In the genomic region with DNA sequence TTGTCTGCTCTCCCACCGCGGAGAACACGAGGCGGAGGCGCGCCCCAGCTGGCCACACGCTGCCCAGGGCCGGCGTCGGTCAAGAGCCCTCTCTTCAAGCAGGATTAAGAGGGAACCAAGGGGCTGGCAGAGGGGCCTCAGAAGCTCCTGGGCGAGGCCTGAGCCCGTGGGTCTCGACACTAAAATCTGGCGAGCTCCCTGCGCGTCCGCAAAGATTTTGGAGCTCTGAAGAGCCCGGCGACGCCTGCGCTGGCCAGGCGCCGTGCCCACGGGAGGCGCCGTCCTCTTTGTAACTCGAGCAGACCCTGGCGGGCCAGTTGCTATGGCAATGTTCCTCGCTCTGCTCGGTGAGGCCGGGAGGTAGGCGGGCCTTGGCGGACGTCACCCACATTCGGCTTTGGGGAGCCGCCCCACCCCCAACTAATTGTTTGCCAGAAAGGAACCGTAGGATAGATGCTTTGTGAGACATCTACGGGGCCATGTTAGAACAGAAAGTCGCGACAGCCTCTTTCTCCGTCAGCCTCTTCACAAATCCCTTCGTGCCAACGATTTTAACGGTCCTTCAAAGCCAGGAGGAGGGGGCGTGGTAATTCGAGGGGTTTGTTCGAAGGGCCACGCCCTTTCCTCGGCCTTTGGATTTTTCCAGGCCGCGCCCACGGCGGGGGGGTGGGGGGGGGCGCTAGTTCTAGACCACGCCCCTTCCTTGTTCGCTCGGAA, we compare ENCODE assay signal across 8 cellular contexts. TPM values are rescaled to one million over a fixed set of nuclear protein-coding genes. Genes with fewer than 3 reads are reported as not detected.
DNase-seq lines count a peak whose midpoint lies in the region; ATAC-seq, FAIRE-seq and TF ChIP-seq lines count a peak whose summit lies in the region.

No MANE protein-coding gene starts in this region.

- H2AFZ ChIP-seq in keratinocyte (ENCODE audit: control insufficient read depth, low read length) = peak overlapping the region; percentile 95

- no peaks in the 10 kb centered on the region for H3K27me3 Mint-ChIP-seq in central memory CD8-positive, alpha-beta T cell

- FAIRE-seq in keratinocyte (lab: Jason Lieb, UNC) = no peak

- H3K4me1 ChIP-seq in keratinocyte (ENCODE audit: control insufficient read depth, extremely low read depth, insufficient read depth, low read length) = peaks cover 19% of the 10 kb centered on the region

- peak overlapping the region; percentile 94 for H3K9ac ChIP-seq in keratinocyte (ENCODE audit: control insufficient read depth, extremely low read depth, insufficient read depth, low read length)

- peak overlapping the region; percentile 98 for H3K27ac Mint-ChIP-seq in central memory CD8-positive, alpha-beta T cell (ENCODE audit: low read depth)

- peak overlapping the region; percentile 93 for H3K4me3 Mint-ChIP-seq in central memory CD8-positive, alpha-beta T cell

- dilution Hi-C loops in keratinocyte (cut with MboI; ENCODE audit: extremely low pct_ligation_motif_present, low sequenced_read_pairs) = no loop called here

- H3K4me1 Mint-ChIP-seq in central memory CD8-positive, alpha-beta T cell = peaks cover 42% of the 10 kb centered on the region

- peaks cover 30% of the 10 kb centered on the region for H3K36me3 Mint-ChIP-seq in central memory CD8-positive, alpha-beta T cell (ENCODE audit: insufficient read depth)

- H4K20me1 ChIP-seq in keratinocyte (ENCODE audit: control insufficient read depth, extremely low read depth, insufficient read depth, low read length) = no peaks in the 10 kb centered on the region

- no peaks in the 10 kb centered on the region for H3K9me3 Mint-ChIP-seq in central memory CD8-positive, alpha-beta T cell

- ATAC-seq in GM18907 (IDR thresholded peaks at IDR 0.05; ENCODE audit: unreplicated experiment) = peak; percentile 74
- peak; percentile 54 for ATAC-seq in HG03139 (IDR thresholded peaks at IDR 0.05; ENCODE audit: unreplicated experiment)
- peak; percentile 59 for ATAC-seq in central memory CD8-positive, alpha-beta T cell (replicated peaks; ENCODE audit: extremely low read depth, poor library complexity, severe bottlenecking)

- peak overlapping the region; percentile 80 to 90 (median 87) for H3K4me3 ChIP-seq in keratinocyte (ENCODE audit: control insufficient read depth in 2 of 3, extremely low read depth in 1 of 3, insufficient read depth in 2 of 3, low read depth in 1 of 3, low read length in 3 of 3)

- peak overlapping the region; percentile 80 for H3K4me2 ChIP-seq in keratinocyte (ENCODE audit: control insufficient read depth, extremely low read depth, insufficient read depth, low read depth, low read length)

- H3K9me1 ChIP-seq in keratinocyte (ENCODE audit: control insufficient read depth, extremely low read depth, insufficient read depth, low read length) = no peaks in the 10 kb centered on the region

- H3K36me3 ChIP-seq in keratinocyte (ENCODE audit: control insufficient read depth in 2 of 2, extremely low read depth in 1 of 2, insufficient read depth in 2 of 2, low read length in 2 of 2) = peaks cover 0 to 2% of the 10 kb centered on the region in 2 experiments

- H3K27me3 ChIP-seq in keratinocyte (ENCODE audit: control insufficient read depth, extremely low read depth, insufficient read depth, low read length) = no peaks in the 10 kb centered on the region

- peak in 1 of 3 experiments; percentile 12 for TF ChIP-seq CTCF in keratinocyte (optimal IDR thresholded peaks at IDR 0.05 in 1 of 3, IDR thresholded peaks at IDR 0.05 in 1 of 3, conservative IDR thresholded peaks at IDR 0.05 in 1 of 3; ENCODE audit: extremely low read depth in 1 of 3, insufficient read depth in 2 of 3, low read length in 3 of 3)

- peak overlapping the region; percentile 88 for H3K27ac ChIP-seq in keratinocyte (ENCODE audit: control insufficient read depth, insufficient read depth, low read length)

- H3K9me3 ChIP-seq in keratinocyte (ENCODE audit: control insufficient read depth, low read depth, low read length) = no peaks in the 10 kb centered on the region

- peaks cover 43% of the 10 kb centered on the region for H3K79me2 ChIP-seq in keratinocyte (ENCODE audit: control insufficient read depth, insufficient read depth, low read length)

- DNase-seq in AG08395 (ENCODE audit: low spot score) (peak; percentile 92), NCI-H2227 treated with DMSO at 0.1 percent for 48 hours (lab: John Stamatoyannopoulos, UW) (peak; percentile 95), keratinocyte (ENCODE audit: low read depth, low spot score) (peak; percentile 41)
- peak; percentile 76 for DNase-seq in activated CD4-positive, CD25-positive, alpha-beta regulatory T cell treated with anti-CD3 and anti-CD28 coated beads, Interleukin-2, amount 50 U/mL, for 16 hours (ENCODE audit: low read depth, low spot score)
- peak; percentile 78 to 84 for DNase-seq in central memory CD8-positive, alpha-beta T cell (ENCODE audit: low spot score in 2 of 2)
- peak; percentile 67 to 77 (median 72) for DNase-seq in stimulated activated CD4-positive, alpha-beta T cell treated with anti-CD3 and anti-CD28 coated beads, Interleukin-12 subunit alpha, Interleukin-12 subunit beta, amount 100 ng/mL, for 48 hours (ENCODE audit: low read depth in 2 of 3, low spot score in 1 of 3)

RNA-seq across cellular contexts. Expression of gene CNOT8, which starts 0.7 kb away (rescaled TPM):
- 28.1 to 44.5 TPM (median 36.2 TPM) in 3 replicates for polyA plus RNA-seq in keratinocyte
- polyA plus RNA-seq in keratinocyte (2011; ENCODE audit: low read depth) = 68.1 TPM
- 28.2 and 41.0 TPM in 2 replicates for polyA plus RNA-seq in keratinocyte (2011; cell fraction: cytosol; rRNA removed)
- polyA plus RNA-seq in keratinocyte (2011; cell fraction: nucleus; rRNA removed) = 50.6 and 55.1 TPM in 2 replicates
- 21.1 and 33.8 TPM in 2 replicates for polyA plus RNA-seq in keratinocyte (2012; ENCODE audit: low replicate concordance)
- polyA minus RNA-seq in keratinocyte = 18.1 to 47.2 TPM (median 34.2 TPM) in 3 replicates
- polyA minus RNA-seq in keratinocyte (2011; cell fraction: cytosol; rRNA and poly(A)+ RNA removed) = 21.7 TPM
- polyA minus RNA-seq in keratinocyte (2011; cell fraction: nucleus; rRNA and poly(A)+ RNA removed) = 14.1 and 31.1 TPM in 2 replicates

RNA-seq across cellular contexts. Expression of gene FAXDC2, which starts 7.3 kb away (rescaled TPM):
- polyA plus RNA-seq in keratinocyte = 4.6 to 11.0 TPM (median 7.1 TPM) in 3 replicates
- 1.4 TPM for polyA plus RNA-seq in keratinocyte (2011; ENCODE audit: low read depth)
- 9.2 and 9.8 TPM in 2 replicates for polyA plus RNA-seq in keratinocyte (2011; cell fraction: cytosol; rRNA removed)
- polyA plus RNA-seq in keratinocyte (2011; cell fraction: nucleus; rRNA removed) = 8.5 and 13.6 TPM in 2 replicates
- polyA plus RNA-seq in keratinocyte (2012; ENCODE audit: low replicate concordance) = 7.2 and 7.5 TPM in 2 replicates
- polyA minus RNA-seq in keratinocyte = 4.9 to 19.5 TPM (median 13.9 TPM) in 3 replicates
- polyA minus RNA-seq in keratinocyte (2011; cell fraction: cytosol; rRNA and poly(A)+ RNA removed) = 18.8 TPM
- 4.3 and 8.5 TPM in 2 replicates for polyA minus RNA-seq in keratinocyte (2011; cell fraction: nucleus; rRNA and poly(A)+ RNA removed)

Comparison
In these comparisons a context has a peak if more than half of its experiments do, and no peak if none do; other contexts are left out.
1. Peak in every context shown above with its lines: DNase-seq, ATAC-seq, H3K4me3 ChIP-seq and H3K27ac ChIP-seq.
2. DNase-seq: peak in every context shown above with its lines; median percentile 95 in NCI-H2227 treated with DMSO at 0.1 percent for 48 hours; 92 in AG08395; 81 in central memory CD8-positive, alpha-beta T cell; 76 in activated CD4-positive, CD25-positive, alpha-beta regulatory T cell treated with anti-CD3 and anti-CD28 coated beads, Interleukin-2, amount 50 U/mL, for 16 hours; 72 in stimulated activated CD4-positive, alpha-beta T cell treated with anti-CD3 and anti-CD28 coated beads, Interleukin-12 subunit alpha, Interleukin-12 subunit beta, amount 100 ng/mL, for 48 hours; 41 in keratinocyte.